ENCODE assay signal across 8 cellular contexts in the genomic region with DNA sequence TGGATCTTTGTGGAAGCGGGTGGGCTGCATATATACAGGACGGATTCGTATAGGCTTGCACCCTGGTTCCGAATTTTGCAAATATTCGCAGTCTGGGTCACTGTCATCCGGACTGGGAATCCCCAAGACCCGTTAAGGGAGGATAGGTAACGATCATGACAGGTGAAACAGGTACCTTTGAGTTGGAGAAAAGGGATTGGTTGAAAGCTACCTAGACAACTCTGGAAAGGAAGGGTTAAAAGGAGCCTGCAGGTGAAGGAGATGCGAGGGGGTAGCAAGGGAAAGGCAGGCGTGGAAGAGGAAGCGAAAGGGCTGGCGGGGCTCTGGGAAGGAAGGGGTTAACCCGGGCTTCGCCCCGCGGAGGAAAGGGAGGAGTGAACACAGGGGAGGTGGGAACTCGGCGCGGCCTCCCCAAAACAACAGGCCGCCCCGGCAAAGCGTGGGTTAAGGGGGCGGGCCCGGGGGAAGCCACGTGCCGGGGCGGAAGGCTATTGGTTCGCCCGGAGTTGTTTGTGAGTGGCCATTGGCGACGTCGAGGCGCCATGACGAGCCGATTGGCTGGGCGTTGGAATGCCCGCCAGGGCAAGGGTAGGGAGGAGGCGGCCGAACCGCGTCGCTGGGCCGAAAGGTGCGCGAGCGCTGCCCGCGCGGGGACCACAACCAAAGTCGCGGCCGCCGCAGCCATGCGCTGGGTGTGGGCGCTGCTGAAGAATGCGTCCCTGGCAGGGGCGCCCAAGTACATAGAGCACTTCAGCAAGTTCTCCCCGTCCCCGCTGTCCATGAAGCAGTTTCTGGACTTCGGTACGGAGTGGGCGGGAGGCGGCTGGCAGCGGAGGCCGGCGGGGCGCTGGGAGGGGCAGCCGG. TPM values are rescaled to one million over a fixed set of nuclear protein-coding genes. Genes with fewer than 3 reads are reported as not detected.
DNase-seq lines count a peak whose midpoint lies in the region; ATAC-seq and TF ChIP-seq lines count a peak whose summit lies in the region.

A gene (plus strand): TSS at position 599 of the 864 bp plus-strand sequence. CDS start 85 bp downstream, at position 684.

- peaks cover 0 to 56% (median 13%) of the 10 kb centered on the region in 3 donors for H3K4me1 ChIP-seq in gastroesophageal sphincter

- 0% methylated on average over 18 to 21 of the region's 68 CpGs for WGBS in gastroesophageal sphincter (ENCODE audit: low coverage in 1 of 2), 2 donors

- TF ChIP-seq POLR2A in NB4 (IDR thresholded peaks at IDR 0.05; ENCODE audit: extremely low read depth, insufficient read length) (no peak), gastroesophageal sphincter (IDR thresholded peaks at IDR 0.05) (peak; percentile 46 to 76)

- H3K27me3 ChIP-seq in gastroesophageal sphincter = no peaks in the 10 kb centered on the region

- TF ChIP-seq CTCF in NB4 (IDR thresholded peaks at IDR 0.05; ENCODE audit: low read depth, low read length) (no peak), gastroesophageal sphincter (IDR thresholded peaks at IDR 0.05) (peak in 1 of 4 experiments; percentile 13)

- H3K27ac ChIP-seq in gastroesophageal sphincter (peak within 1 kb of the TSS; percentile 60 to 95 (median 90)), substantia nigra (ENCODE audit: low read depth, low read length, poor library complexity, severe bottlenecking) (peak within 1 kb of the TSS; percentile 90)

- H3K9me3 ChIP-seq in gastroesophageal sphincter = no peaks in the 10 kb centered on the region

- H3K4me3 ChIP-seq in NB4 (ENCODE audit: low read depth, low read length) = no peak within 1 kb of the TSS
- peak within 1 kb of the TSS; percentile 55 to 77 for H3K4me3 ChIP-seq in gastroesophageal sphincter

- H3K36me3 ChIP-seq in gastroesophageal sphincter = peaks cover 0 to 38% of the 10 kb centered on the region in 2 donors

- peak; percentile 91 for DNase-seq in GM04504 (ENCODE audit: low read depth)
- peak; percentile 45 for DNase-seq in NB4 (ENCODE audit: low read depth)
- peak; percentile 98 for DNase-seq in activated naive CD4-positive, alpha-beta T cell treated with anti-CD3 and anti-CD28 coated beads, Interleukin-2, amount 50 U/mL, for 16 hours
- DNase-seq in non-pigmented ciliary epithelial cell (ENCODE audit: low read depth) = peak; percentile 75
- DNase-seq in substantia nigra (lab: John Stamatoyannopoulos, UW) = peak; percentile 72 to 98 (median 93)

- ATAC-seq in HG02571 (IDR thresholded peaks at IDR 0.05; ENCODE audit: unreplicated experiment) (peak; percentile 83), SK-N-SH treated with all-trans-retinoic acid at 6 μM for 48 hours (peak; percentile 90), gastroesophageal sphincter (peak; percentile 95)

- no peak for TF ChIP-seq EP300 in gastroesophageal sphincter (IDR thresholded peaks at IDR 0.05)

TF ChIP-seq in SK-N-SH treated with all-trans-retinoic acid at 6 μM for 48 hours, 23 proteins besides CTCF, POLR2A, EP300 and RAD21:
- TF ChIP-seq GLIS3 (CRISPR knock-in tag; IDR thresholded peaks at IDR 0.05) = 0 out of 2 replicates have a peak, but pooled peaks have one; percentile 30
- TF ChIP-seq ZFP3 (CRISPR knock-in tag; IDR thresholded peaks at IDR 0.05) = no peak
TF ChIP-seq in SK-N-SH treated with all-trans-retinoic acid at 6 μM for 48 hours: peak in this region for 1.

RNA-seq across cellular contexts. Expression of the gene that starts here (rescaled TPM):
- total RNA-seq in gastroesophageal sphincter = 10 to 100 TPM; 31.6 to 70.6 (median 58.1) TPM

Comparison
In these comparisons a context has a peak if more than half of its experiments do, and no peak if none do; other contexts are left out.
1. DNase-seq: peak in every context shown above with its lines; median percentile 98 in activated naive CD4-positive, alpha-beta T cell treated with anti-CD3 and anti-CD28 coated beads, Interleukin-2, amount 50 U/mL, for 16 hours; 93 in substantia nigra; 91 in GM04504; 75 in non-pigmented ciliary epithelial cell; 45 in NB4.